In genomic region chr4:153798436-153798835, GRCh38 we compare ENCODE assay signal across 24 cellular contexts. TPM values are rescaled to one million over a fixed set of nuclear protein-coding genes. Genes with fewer than 3 reads are reported as not detected.
DNase-seq lines count a peak whose midpoint lies in the region; ATAC-seq and TF ChIP-seq lines count a peak whose summit lies in the region.
"Had no signal": no experiment of that assay in that cellular context is flagged by ENCODE, and none has a peak within 500 bp of the region (broad histone marks: within the 10 kb centered on the region; RNA-seq: fewer than 3 reads in every experiment).

No MANE protein-coding gene starts in this region.

- H4K20me1 ChIP-seq in OCI-LY3 (ENCODE audit: insufficient read depth, low read length) = no peaks in the 10 kb centered on the region

- no peaks in the 10 kb centered on the region for H3K9me3 Mint-ChIP-seq in chondrocyte (ENCODE audit: low read depth)
- H3K9me3 Mint-ChIP-seq: CD8-positive, alpha-beta memory T cell; GM23338 had no signal

- H3K27ac Mint-ChIP-seq in chondrocyte (ENCODE audit: unreplicated experiment) = no peak overlapping the region
- H3K27ac Mint-ChIP-seq: CD8-positive, alpha-beta memory T cell; GM23338 had no signal

- TF ChIP-seq CTCF in OCI-LY3 (IDR thresholded peaks at IDR 0.05; ENCODE audit: low read depth, low read length) (peak; percentile 72), chondrocyte (IDR thresholded peaks at IDR 0.05) (peak; percentile 48)

- peak; percentile 28 for DNase-seq in NOMO-1 treated with DMSO at 0.1 percent for 48 hours (lab: John Stamatoyannopoulos, UW; ENCODE audit: unreplicated experiment)
- no peak for DNase-seq in NOMO-1 treated with dmso at 0.1 percent for 144 hours (lab: John Stamatoyannopoulos, UW; ENCODE audit: unreplicated experiment)
- no peak for DNase-seq in chondrocyte (ENCODE audit: low spot score)
- no peak for DNase-seq in CD1c-positive myeloid dendritic cell (ENCODE audit: extremely low spot score)
- no peak for DNase-seq in NCI-H146 (lab: John Stamatoyannopoulos, UW)
- DNase-seq in NCI-H82 treated with DMSO at 0.1 percent for 48 hours (lab: John Stamatoyannopoulos, UW; ENCODE audit: unreplicated experiment) = no peak
- DNase-seq: 8988T; BE2C; CD8-positive, alpha-beta memory T cell; DMS53; EL; HCEC 1CT; MG63; NCI-H1105; NCI-H1694 treated with DMSO at 0.1 percent for 48 hours; NCI-H510A treated with DMSO at 0.1 percent for 48 hours; SHP77 treated with DMSO at 0.1 percent for 48 hours had no signal

- H2AFZ ChIP-seq in OCI-LY3 (ENCODE audit: low read depth, low read length) = no peak overlapping the region
- H2AFZ ChIP-seq: GM23338 had no signal

- peaks cover 19% of the 10 kb centered on the region for H3K27me3 Mint-ChIP-seq in chondrocyte (ENCODE audit: low read depth)

- H3K9me3 ChIP-seq in OCI-LY3 (ENCODE audit: insufficient read depth, low read length) = no peaks in the 10 kb centered on the region
- H3K9me3 ChIP-seq: BE2C, MG63 had no signal

- H3K4me3 ChIP-seq in OCI-LY3 (ENCODE audit: low read length) = no peak overlapping the region
- H3K4me3 ChIP-seq: GM12878, GM23338, MG63 had no signal

- no peak overlapping the region for H3K27ac ChIP-seq in OCI-LY3 (ENCODE audit: low read length)
- H3K27ac ChIP-seq: KMS-11 had no signal

- peaks cover 14% of the 10 kb centered on the region for H3K4me1 ChIP-seq in OCI-LY3 (ENCODE audit: low read length)
- H3K4me1 ChIP-seq: BE2C had no signal

- H3K4me1 Mint-ChIP-seq in chondrocyte (ENCODE audit: low read depth) = peaks cover 17% of the 10 kb centered on the region

- no peaks in the 10 kb centered on the region for H3K79me2 ChIP-seq in OCI-LY3 (ENCODE audit: low read length)

- H3K27me3 ChIP-seq in OCI-LY3 (ENCODE audit: low read depth, low read length) = no peaks in the 10 kb centered on the region
- H3K27me3 ChIP-seq: MG63 had no signal

- no peak overlapping the region for H3K4me3 Mint-ChIP-seq in chondrocyte (ENCODE audit: unreplicated experiment)
- H3K4me3 Mint-ChIP-seq: CD8-positive, alpha-beta memory T cell; GM23338 had no signal

- peak overlapping the region; percentile 17; the same call in 1 of the 2 replicates for H3K4me2 ChIP-seq in OCI-LY3 (ENCODE audit: low read length)
- H3K4me2 ChIP-seq: GM23338, KMS-11 had no signal

- no peak for ATAC-seq in GM18909 (IDR thresholded peaks at IDR 0.05; ENCODE audit: poor library complexity, unreplicated experiment)
- ATAC-seq: GM12878, GM23338, SK-N-SH treated with all-trans-retinoic acid at 6 μM for 48 hours had no signal

- no peaks in the 10 kb centered on the region for H3K36me3 ChIP-seq in OCI-LY3 (replicated peaks; ENCODE audit: low read depth, low read length)
- H3K36me3 ChIP-seq: BE2C, MG63 had no signal

- no peak overlapping the region for H3K9ac ChIP-seq in OCI-LY3 (ENCODE audit: low read length)
- H3K9ac ChIP-seq: KMS-11 had no signal

- no peaks in the 10 kb centered on the region for H3K36me3 Mint-ChIP-seq in chondrocyte (ENCODE audit: low read depth)
- H3K36me3 Mint-ChIP-seq: CD8-positive, alpha-beta memory T cell had no signal

RNA-seq across cellular contexts. Expression of gene SFRP2, which starts 9.6 kb away (rescaled TPM):
- 120 to 233 TPM (median 130 TPM) in 3 replicates for total RNA-seq in chondrocyte
- total RNA-seq: HT-29 had no signal

RNA-seq across cellular contexts. Expression of gene RNF175, which starts 38.6 kb away (rescaled TPM):
- total RNA-seq in chondrocyte = 0.62 to 1.2 TPM (median 0.99 TPM) in 3 replicates
- total RNA-seq: CD8-positive, alpha-beta memory T cell; GM12878; HT-29 had no signal
